25 cellular contexts compared by ENCODE assay signal in the genomic region with DNA sequence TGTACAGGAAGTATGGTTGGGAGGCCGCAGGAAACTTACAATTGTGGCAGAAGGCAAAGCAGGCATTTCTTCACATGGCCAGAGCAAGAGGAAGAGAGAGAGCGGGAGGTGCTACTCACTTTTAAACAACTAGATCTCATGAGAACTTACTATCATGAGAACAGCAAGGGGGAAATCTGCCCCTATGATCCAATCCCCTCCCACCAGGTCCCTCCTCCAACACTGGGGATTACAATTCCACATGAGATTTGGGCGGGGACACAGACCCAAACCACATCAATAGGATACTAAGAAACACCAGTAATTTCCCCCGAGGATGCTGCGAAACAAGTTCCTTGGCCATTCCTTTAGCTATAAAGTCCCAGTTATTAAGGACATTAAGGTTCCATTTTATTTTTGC.
DNase-seq lines count a peak whose midpoint lies in the region; TF ChIP-seq lines count a peak whose summit lies in the region.
"Had no signal": no experiment of that assay in that cellular context is flagged by ENCODE, and none has a peak within 500 bp of the region (broad histone marks: within the 10 kb centered on the region; RNA-seq: fewer than 3 reads in every experiment).

No MANE protein-coding gene starts in this region.

- peak; percentile 27 for DNase-seq in activated CD4-positive, alpha-beta T cell treated with anti-CD3 and anti-CD28 coated beads, Interleukin-2, amount 10 ng/mL, durations not matched to agents 24 days and 14 days
- DNase-seq in activated CD4-positive, alpha-beta T cell treated with anti-CD3 and anti-CD28 coated beads, Interleukin-2, amount 50 U/mL, for 48 hours = no peak
- DNase-seq in NB4 (ENCODE audit: low read depth) = peak; percentile 8
- no peak for DNase-seq in trophoblast cell
- no peak for DNase-seq in Peyer's patch
- no peak for DNase-seq in medulla oblongata (ENCODE audit: extremely low spot score)
- DNase-seq in NCI-H526 treated with DMSO at 0.1 percent for 48 hours (lab: John Stamatoyannopoulos, UW) = no peak
- DNase-seq: ACHN; CD4-positive, alpha-beta memory T cell; COR-L47; DMS53; GOT3; IMR-90; MM.1S; NCI-H1048; NCI-H1417; NCI-H1694; NCI-H2029 treated with DMSO at 0.1 percent for 48 hours; NCI-H446 treated with DMSO at 0.1 percent for 48 hours; NCI-H526; SHP77 had no signal

- no peaks in the 10 kb centered on the region for H3K4me1 Mint-ChIP-seq in activated CD4-positive, alpha-beta T cell treated with anti-CD3 and anti-CD28 coated beads, Interleukin-2, amount 10 ng/mL, durations not matched to agents 24 days and 14 days

- intact Hi-C loops in activated CD4-positive, alpha-beta T cell treated with anti-CD3 and anti-CD28 coated beads, Interleukin-2, amount 10 ng/mL, durations not matched to agents 24 days and 14 days (cut with micrococcal nuclease) = loop anchor here (10.0 kb wide), 2 partner anchors 84 to 864 kb away; a partner anchor contains a TSS

- H3K4me3 ChIP-seq in NB4 (ENCODE audit: low read depth, low read length) = no peak overlapping the region
- H3K4me3 ChIP-seq in iPS-18a (ENCODE audit: low read length) = peak overlapping the region; percentile 26
- H3K4me3 ChIP-seq in trophoblast cell (ENCODE audit: low read depth, low read length) = no peak overlapping the region
- H3K4me3 ChIP-seq in Peyer's patch = no peak overlapping the region

- peaks cover 7% of the 10 kb centered on the region for H3K79me1 ChIP-seq in trophoblast cell (ENCODE audit: low read length)

- H2BK120ac ChIP-seq in trophoblast cell (ENCODE audit: insufficient read depth, low read length, poor library complexity) = peak overlapping the region; percentile 22

- no peak overlapping the region for H4K12ac ChIP-seq in trophoblast cell (ENCODE audit: low read depth, low read length)

- H3K27ac Mint-ChIP-seq in activated CD4-positive, alpha-beta T cell treated with anti-CD3 and anti-CD28 coated beads, Interleukin-2, amount 10 ng/mL, durations not matched to agents 24 days and 14 days = no peak overlapping the region

- no peaks in the 10 kb centered on the region for H3K9me3 Mint-ChIP-seq in activated CD4-positive, alpha-beta T cell treated with anti-CD3 and anti-CD28 coated beads, Interleukin-2, amount 10 ng/mL, durations not matched to agents 24 days and 14 days
- H3K9me3 Mint-ChIP-seq: CD4-positive, alpha-beta memory T cell had no signal

- H3K23ac ChIP-seq in trophoblast cell (ENCODE audit: low read length) = no peak overlapping the region

- peak overlapping the region; percentile 51 for H4K91ac ChIP-seq in trophoblast cell (ENCODE audit: low read depth, low read length)

- no peak overlapping the region for H3K4ac ChIP-seq in trophoblast cell (ENCODE audit: low read depth, low read length)

- no peaks in the 10 kb centered on the region for H3K9me3 ChIP-seq in iPS-18a (ENCODE audit: control insufficient read depth, low read depth, low read length)
- H3K9me3 ChIP-seq in trophoblast cell (ENCODE audit: insufficient read depth, low read depth, low read length) = no peaks in the 10 kb centered on the region
- no peaks in the 10 kb centered on the region for H3K9me3 ChIP-seq in Peyer's patch

- H3K27ac ChIP-seq in iPS-18a (ENCODE audit: low read length) (no peak overlapping the region), trophoblast cell (ENCODE audit: low read depth, low read length) (no peak overlapping the region), Peyer's patch (no peak overlapping the region)
- H3K27ac ChIP-seq: 22Rv1, KMS-11, RWPE1 had no signal

- no peak overlapping the region for H3K14ac ChIP-seq in trophoblast cell (ENCODE audit: low read length)

- H3K36me3 ChIP-seq in iPS-18a (ENCODE audit: control insufficient read depth, low read depth, low read length) (no peaks in the 10 kb centered on the region), trophoblast cell (ENCODE audit: control insufficient read depth in 1 of 2, insufficient read depth in 2 of 2, low read length in 2 of 2) (no peaks in the 10 kb centered on the region), Peyer's patch (no peaks in the 10 kb centered on the region)

- no peak overlapping the region for H3K18ac ChIP-seq in trophoblast cell (ENCODE audit: low read length)

- TF ChIP-seq CTCF in NB4 (IDR thresholded peaks at IDR 0.05; ENCODE audit: low read depth, low read length) (no peak), Peyer's patch (IDR thresholded peaks at IDR 0.05) (no peak)

- no peaks in the 10 kb centered on the region for H3K27me3 ChIP-seq in iPS-18a (ENCODE audit: control insufficient read depth, insufficient read depth, low read length)
- no peaks in the 10 kb centered on the region for H3K27me3 ChIP-seq in trophoblast cell (ENCODE audit: insufficient read depth, low read length)
- no peaks in the 10 kb centered on the region for H3K27me3 ChIP-seq in Peyer's patch

- no peak overlapping the region for H3K4me3 Mint-ChIP-seq in activated CD4-positive, alpha-beta T cell treated with anti-CD3 and anti-CD28 coated beads, Interleukin-2, amount 10 ng/mL, durations not matched to agents 24 days and 14 days
- H3K4me3 Mint-ChIP-seq: CD4-positive, alpha-beta memory T cell had no signal

- H2AFZ ChIP-seq in trophoblast cell (ENCODE audit: insufficient read depth, low read length, poor library complexity) = no peak overlapping the region

- peak overlapping the region; percentile 8 for H2BK12ac ChIP-seq in trophoblast cell (ENCODE audit: low read length)

- no peak overlapping the region for H3K4me2 ChIP-seq in trophoblast cell (ENCODE audit: low read length)
- H3K4me2 ChIP-seq: KMS-11 had no signal

- H2AK5ac ChIP-seq in trophoblast cell (ENCODE audit: low read length) = no peak overlapping the region

- no peak overlapping the region for H2BK5ac ChIP-seq in trophoblast cell (ENCODE audit: low read depth, low read length, poor library complexity)

- H3K4me1 ChIP-seq in iPS-18a (ENCODE audit: control insufficient read depth, low read depth, low read length) (peaks cover 23% of the 10 kb centered on the region), trophoblast cell (ENCODE audit: control insufficient read depth in 1 of 2, insufficient read depth in 2 of 2, low read length in 2 of 2) (peaks cover 0 to 2% of the 10 kb centered on the region in 2 experiments), Peyer's patch (no peaks in the 10 kb centered on the region)

- TF ChIP-seq POLR2A in NB4 (IDR thresholded peaks at IDR 0.05; ENCODE audit: extremely low read depth, insufficient read length) (no peak), Peyer's patch (IDR thresholded peaks at IDR 0.05) (no peak)

- peak overlapping the region; percentile 43 for H4K8ac ChIP-seq in trophoblast cell (ENCODE audit: low read depth, low read length)

- H3K79me2 ChIP-seq in trophoblast cell (ENCODE audit: control insufficient read depth, insufficient read depth, low read length, poor library complexity) = no peaks in the 10 kb centered on the region

- H3K9ac ChIP-seq in iPS-18a (ENCODE audit: low read length) = no peak overlapping the region
- no peak overlapping the region for H3K9ac ChIP-seq in trophoblast cell (ENCODE audit: low read length)
- H3K9ac ChIP-seq: KMS-11 had no signal

- no CpG with 5 or more reads among the region's 5 CpGs for WGBS in trophoblast cell (ENCODE audit: extremely low coverage, insufficient coverage, insufficient read length)

- H3K36me3 Mint-ChIP-seq in activated CD4-positive, alpha-beta T cell treated with anti-CD3 and anti-CD28 coated beads, Interleukin-2, amount 10 ng/mL, durations not matched to agents 24 days and 14 days (ENCODE audit: low read depth) = no peaks in the 10 kb centered on the region
- H3K36me3 Mint-ChIP-seq: CD4-positive, alpha-beta memory T cell had no signal

- peaks cover 25% of the 10 kb centered on the region for H3K27me3 Mint-ChIP-seq in activated CD4-positive, alpha-beta T cell treated with anti-CD3 and anti-CD28 coated beads, Interleukin-2, amount 10 ng/mL, durations not matched to agents 24 days and 14 days

Comparison
In these comparisons a context has a peak if more than half of its experiments do, and no peak if none do; other contexts are left out.
1. DNase-seq: peak in activated CD4-positive, alpha-beta T cell treated with anti-CD3 and anti-CD28 coated beads, Interleukin-2, amount 10 ng/mL, durations not matched to agents 24 days and 14 days (single experiment) and NB4 (single experiment); none in activated CD4-positive, alpha-beta T cell treated with anti-CD3 and anti-CD28 coated beads, Interleukin-2, amount 50 U/mL, for 48 hours (0 of 2), trophoblast cell (0 of 2), Peyer's patch (0 of 3), medulla oblongata (single experiment) and NCI-H526 treated with DMSO at 0.1 percent for 48 hours (single experiment).